In the genomic region with DNA sequence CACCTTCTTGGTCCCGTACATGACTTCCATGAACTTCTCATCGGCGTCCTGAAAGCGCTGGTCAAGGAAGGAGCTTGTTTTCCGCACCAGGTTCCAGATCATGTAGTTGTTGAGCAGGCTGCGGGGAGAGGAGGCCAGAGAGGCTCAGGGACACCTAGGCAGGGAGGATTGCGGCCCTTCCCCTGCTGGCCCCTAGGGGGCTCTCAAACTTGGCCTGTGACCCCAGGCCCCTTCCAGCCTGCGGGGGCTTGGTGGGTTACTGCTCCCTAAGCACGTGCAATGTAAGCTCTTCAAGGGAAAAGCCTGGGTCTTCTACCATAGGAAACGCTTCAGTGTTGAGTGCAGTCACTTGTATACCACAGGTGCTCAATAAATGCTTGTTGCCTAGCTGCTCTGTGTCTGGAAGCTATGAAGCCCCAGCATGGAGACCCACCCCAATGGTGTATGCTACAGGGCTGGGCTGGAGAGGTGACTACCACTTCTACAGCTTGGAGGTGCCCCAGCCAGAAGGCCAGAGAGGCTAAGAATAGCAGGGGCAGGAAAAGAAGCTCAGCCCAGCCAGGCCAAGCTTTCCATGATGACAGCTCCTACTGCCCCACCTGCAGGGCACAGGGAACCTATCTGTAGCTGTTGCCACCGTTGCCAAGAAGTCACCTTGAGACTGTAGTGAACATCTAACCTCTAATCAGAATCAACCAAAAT, we compare ENCODE assay signal across 15 cellular contexts. TPM values are rescaled to one million over a fixed set of nuclear protein-coding genes. Genes with fewer than 3 reads are reported as not detected.
DNase-seq lines count a peak whose midpoint lies in the region; ATAC-seq, FAIRE-seq and TF ChIP-seq lines count a peak whose summit lies in the region.
"Had no signal": no experiment of that assay in that cellular context is flagged by ENCODE, and none has a peak within 500 bp of the region (broad histone marks: within the 10 kb centered on the region; RNA-seq: fewer than 3 reads in every experiment).

No MANE protein-coding gene starts in this region.

- TF ChIP-seq CTCF in KMS-11 (conservative IDR thresholded peaks at IDR 0.05; ENCODE audit: low read depth, low read length): peak; percentile 57
- TF ChIP-seq CTCF in endodermal cell (conservative IDR thresholded peaks at IDR 0.05): peak; percentile 85
- TF ChIP-seq CTCF in pancreas (IDR thresholded peaks at IDR 0.05): peak in 1 of 4 donors; percentile 12

- no peaks in the 10 kb centered on the region for H3K27me3 Mint-ChIP-seq in activated T-cell treated with anti-CD3 and anti-CD28 coated beads, Interleukin-2, amount 50 U/mL, for 24 hours
- H3K27me3 Mint-ChIP-seq in endodermal cell (ENCODE audit: insufficient read depth): no peaks in the 10 kb centered on the region

- no peaks in the 10 kb centered on the region for H3K79me2 ChIP-seq in KMS-11 (ENCODE audit: insufficient read depth, low read depth)
- H3K79me2 ChIP-seq: parathyroid adenoma had no signal

- H3K9me3 ChIP-seq in endodermal cell (ENCODE audit: control insufficient read depth, low read length) (no peaks in the 10 kb centered on the region), pancreas (no peaks in the 10 kb centered on the region)
- H3K9me3 ChIP-seq: upper lobe of left lung had no signal

- H3K4me3 ChIP-seq in KMS-11 (IDR thresholded peaks at IDR 0.05; ENCODE audit: insufficient read depth, low read depth, low read length): no peak overlapping the region
- H3K4me3 ChIP-seq in endodermal cell (ENCODE audit: low read length): no peak overlapping the region
- no peak overlapping the region for H3K4me3 ChIP-seq in pancreas
- H3K4me3 ChIP-seq: BLaER1 treated with 17β-estradiol and CSF1 and Interleukin-3, amounts not matched to agents 10 nM and 100 nM; upper lobe of left lung had no signal

- H3K9ac ChIP-seq in KMS-11 (no peak overlapping the region), endodermal cell (ENCODE audit: extremely low read depth, low read length, poor library complexity, severe bottlenecking) (no peak overlapping the region)
- H3K9ac ChIP-seq: BLaER1 treated with 17β-estradiol and CSF1 and Interleukin-3, amounts not matched to agents 10 nM and 100 nM; parathyroid adenoma had no signal

- no peaks in the 10 kb centered on the region for H3K4me1 Mint-ChIP-seq in activated T-cell treated with anti-CD3 and anti-CD28 coated beads, Interleukin-2, amount 50 U/mL, for 24 hours (ENCODE audit: low read depth)
- peaks cover 8% of the 10 kb centered on the region for H3K4me1 Mint-ChIP-seq in endodermal cell

- H3K36me3 Mint-ChIP-seq in activated T-cell treated with anti-CD3 and anti-CD28 coated beads, Interleukin-2, amount 50 U/mL, for 24 hours (ENCODE audit: low read depth): peaks cover 93% of the 10 kb centered on the region
- peaks cover 26% of the 10 kb centered on the region for H3K36me3 Mint-ChIP-seq in endodermal cell (ENCODE audit: low read depth)

- DNase-seq in activated T-cell treated with anti-CD3 and anti-CD28 coated beads, Interleukin-2, amount 50 U/mL, for 24 hours: no peak
- DNase-seq in activated T-cell treated with anti-CD3 and anti-CD28 coated beads, Interleukin-2, amount 50 U/mL, for 1 hour: no peak
- DNase-seq in endodermal cell (peak; percentile 84), pancreas (peak in 3 of 6 donors; percentile 56 to 76 (median 60)), foreskin melanocyte (no peak), GOT3 (lab: John Stamatoyannopoulos, UW) (no peak)
- DNase-seq: kidney glomerular epithelial cell; NCI-H1436; NK-92 treated with Interleukin-12 subunit alpha and Interleukin-12 subunit beta, amount 100 ng/mL, for 24 hours; upper lobe of left lung had no signal

- intact Hi-C loops in pancreas (cut with DNase I): no loop called here

- H3K27ac Mint-ChIP-seq in activated T-cell treated with anti-CD3 and anti-CD28 coated beads, Interleukin-2, amount 50 U/mL, for 24 hours: peak overlapping the region; percentile 44
- H3K27ac Mint-ChIP-seq in endodermal cell: no peak overlapping the region

- no peak overlapping the region for H2AFZ ChIP-seq in KMS-11 (ENCODE audit: low read depth)
- H2AFZ ChIP-seq: parathyroid adenoma had no signal

- H3K27ac ChIP-seq in KMS-11 (no peak overlapping the region), endodermal cell (ENCODE audit: low read depth, low read length) (no peak overlapping the region), pancreas (peak overlapping the region in 3 of 4 donors; percentile 16 to 67 (median 64))
- H3K27ac ChIP-seq: BLaER1 treated with 17β-estradiol and CSF1 and Interleukin-3, amounts not matched to agents 10 nM and 100 nM; parathyroid adenoma; upper lobe of left lung had no signal

- no peaks in the 10 kb centered on the region for H3K27me3 ChIP-seq in KMS-11 (ENCODE audit: insufficient read depth, low read depth)
- H3K27me3 ChIP-seq in endodermal cell (ENCODE audit: control insufficient read depth, insufficient read depth, low read length, poor library complexity, severe bottlenecking): no peaks in the 10 kb centered on the region
- no peaks in the 10 kb centered on the region for H3K27me3 ChIP-seq in pancreas
- H3K27me3 ChIP-seq: BLaER1 treated with 17β-estradiol and CSF1 and Interleukin-3, amounts not matched to agents 10 nM and 100 nM; upper lobe of left lung had no signal

- no peak for FAIRE-seq in pancreas (lab: Jason Lieb, UNC)
- FAIRE-seq: TTC549 had no signal

- 84 to 94% methylated on average over 4 to 11 of the region's 11 CpGs for WGBS in endodermal cell (ENCODE audit: insufficient coverage in 1 of 2, insufficient read length in 1 of 2), 2 experiments
- 72 to 76% methylated on average over 11 of the region's 11 CpGs for WGBS in pancreas, 2 donors

- H4K20me1 ChIP-seq in KMS-11 (ENCODE audit: insufficient read depth): no peaks in the 10 kb centered on the region

- H3K36me3 ChIP-seq in KMS-11 (ENCODE audit: insufficient read depth) (no peaks in the 10 kb centered on the region), endodermal cell (ENCODE audit: control insufficient read depth, insufficient read depth, low read length) (peaks cover 15% of the 10 kb centered on the region), pancreas (peaks cover 0 to 2% (median 0%) of the 10 kb centered on the region in 3 donors)

- H3K4me1 ChIP-seq in KMS-11 (ENCODE audit: low read depth, poor library complexity, severe bottlenecking) (no peaks in the 10 kb centered on the region), endodermal cell (ENCODE audit: control insufficient read depth, insufficient read depth, low read length) (peaks cover 2% of the 10 kb centered on the region), pancreas (peaks cover 30 to 58% (median 46%) of the 10 kb centered on the region in 3 donors)
- H3K4me1 ChIP-seq: parathyroid adenoma, upper lobe of left lung had no signal

- no peaks in the 10 kb centered on the region for H3K9me3 Mint-ChIP-seq in activated T-cell treated with anti-CD3 and anti-CD28 coated beads, Interleukin-2, amount 50 U/mL, for 24 hours
- no peaks in the 10 kb centered on the region for H3K9me3 Mint-ChIP-seq in endodermal cell

- H3K4me2 ChIP-seq in KMS-11: no peak overlapping the region
- H3K4me2 ChIP-seq: BLaER1 treated with 17β-estradiol and CSF1 and Interleukin-3, amounts not matched to agents 10 nM and 100 nM had no signal

- ATAC-seq in pancreas (peak; percentile 1 to 23 (median 14)), GM21360 (IDR thresholded peaks at IDR 0.05; ENCODE audit: unreplicated experiment) (no peak)

- H3K4me3 Mint-ChIP-seq in activated T-cell treated with anti-CD3 and anti-CD28 coated beads, Interleukin-2, amount 50 U/mL, for 24 hours: no peak overlapping the region
- no peak overlapping the region for H3K4me3 Mint-ChIP-seq in endodermal cell

RNA-seq across cellular contexts. Expression of a gene that starts 45.1 kb away (rescaled TPM):
- total RNA-seq in endodermal cell: 10 to 100 TPM; 47.8 to 57.9 TPM
- 38.8 TPM for polyA plus RNA-seq in endodermal cell (2013, experiment 1 of 2)
- 42.8 TPM for polyA plus RNA-seq in endodermal cell (2013, experiment 2 of 2)
- total RNA-seq in pancreas: 100 to 1,000 TPM in 2 of 6 donors, 10 to 100 TPM in 4; 68.4 to 141 (median 89.1) TPM
- 10 to 100 TPM; 38.1 to 59.8 TPM for polyA plus RNA-seq in pancreas

Comparison
In these comparisons a context has a peak if more than half of its experiments do, and no peak if none do; other contexts are left out.
1. H3K27ac ChIP-seq: peak in pancreas (3 of 4); none in KMS-11 (single experiment) and endodermal cell (single experiment).